Comparison of ENCODE assay signal across 7 cellular contexts in the genomic region with DNA sequence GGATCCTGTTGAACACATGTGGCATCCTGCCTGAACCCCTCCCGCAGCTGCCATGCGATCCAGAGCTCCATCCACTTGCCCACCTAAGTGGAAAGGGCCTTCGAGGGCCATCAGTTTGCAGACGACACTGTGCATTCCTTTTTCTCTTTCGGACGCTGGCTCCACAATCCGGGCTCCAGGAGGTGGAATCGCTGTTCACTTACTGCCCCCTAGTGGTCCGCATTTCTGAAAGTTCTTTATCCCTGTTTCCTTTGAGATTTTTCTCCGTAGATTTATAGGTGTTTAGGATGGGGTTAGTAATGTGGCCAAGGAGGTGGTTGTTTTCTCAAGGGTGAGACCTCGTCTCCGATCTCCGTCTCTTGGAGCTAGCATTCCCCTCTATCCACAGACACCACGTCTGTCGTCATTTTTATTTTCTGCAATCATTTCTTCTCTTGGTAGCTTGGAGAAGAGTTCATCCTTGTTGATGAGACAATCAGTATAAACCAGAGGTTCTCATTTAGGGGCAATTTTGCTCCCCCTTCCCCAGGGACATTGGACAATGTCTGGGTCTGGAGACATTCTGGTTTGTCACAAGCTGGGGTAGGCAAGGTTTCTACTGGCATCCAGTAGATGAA.
DNase-seq lines count a peak whose midpoint lies in the region; ATAC-seq and TF ChIP-seq lines count a peak whose summit lies in the region.

No MANE protein-coding gene starts in this region.

- H3K36me3 ChIP-seq in SJSA1 (no peaks in the 10 kb centered on the region), brain microvascular endothelial cell (replicated peaks) (peaks cover 12% of the 10 kb centered on the region), iPS DF 6.9 (ENCODE audit: control insufficient read depth, insufficient read depth, low read length) (no peaks in the 10 kb centered on the region), spleen (peaks cover 0 to 26% (median 0%) of the 10 kb centered on the region in 6 donors)

- H3K27ac ChIP-seq in SJSA1 (no peak overlapping the region), brain microvascular endothelial cell (no peak overlapping the region), iPS DF 6.9 (ENCODE audit: low read length) (no peak overlapping the region), spleen (no peak overlapping the region)

- peak; percentile 47 for DNase-seq in Daoy (ENCODE audit: low read depth)
- DNase-seq in HS-27A (ENCODE audit: low read depth), result peak; percentile 4
- peak; percentile 49 to 72 for DNase-seq in SJSA1 (ENCODE audit: low read depth in 1 of 2, low spot score in 2 of 2)
- peak; percentile 57 for DNase-seq in brain microvascular endothelial cell
- DNase-seq in iPS DF 6.9 (ENCODE audit: low read depth, low spot score), result peak; percentile 71
- no peak for DNase-seq in spleen

- no peak overlapping the region for H3K4me3 ChIP-seq in SJSA1
- H3K4me3 ChIP-seq in brain microvascular endothelial cell (ENCODE audit: low read depth, low read length), result no peak overlapping the region
- H3K4me3 ChIP-seq in iPS DF 6.9 (ENCODE audit: low read length), result no peak overlapping the region
- no peak overlapping the region for H3K4me3 ChIP-seq in spleen

- intact Hi-C loops in spleen (cut with DNase I; ENCODE audit: low total_unique reads), result no loop called here

- no peaks in the 10 kb centered on the region for H3K27me3 ChIP-seq in SJSA1 (replicated peaks)
- H3K27me3 ChIP-seq in brain microvascular endothelial cell (replicated peaks), result no peaks in the 10 kb centered on the region
- H3K27me3 ChIP-seq in iPS DF 6.9 (ENCODE audit: control insufficient read depth, insufficient read depth, low read length), result no peaks in the 10 kb centered on the region
- peaks cover 0 to 10% (median 0%) of the 10 kb centered on the region in 7 donors for H3K27me3 ChIP-seq in spleen (replicated peaks in 1 of 7)

- no peak for TF ChIP-seq POLR2A in spleen (IDR thresholded peaks at IDR 0.05)

- in situ Hi-C loops in brain microvascular endothelial cell (cut with HindIII; ENCODE audit: low pct_ligation_motif_present, low sequenced_read_pairs), result no loop called here

- H3K9me3 ChIP-seq in SJSA1 (replicated peaks) (no peaks in the 10 kb centered on the region), iPS DF 6.9 (ENCODE audit: control insufficient read depth, insufficient read depth, low read length) (no peaks in the 10 kb centered on the region), spleen (no peaks in the 10 kb centered on the region)

- WGBS in iPS DF 6.9 (ENCODE audit: insufficient coverage, insufficient read length), result no CpG with 5 or more reads among the region's 15 CpGs
- WGBS in spleen, 5 donors, result 10 to 21% (median 18%) methylated on average over 15 of the region's 15 CpGs

- TF ChIP-seq CTCF in brain microvascular endothelial cell (IDR thresholded peaks at IDR 0.05; ENCODE audit: low read depth, low read length, missing control alignments) (peak; percentile 83), spleen (IDR thresholded peaks at IDR 0.05 in 8 of 11, conservative IDR thresholded peaks at IDR 0.05 in 3 of 11) (peak in 10 of 11 experiments; percentile 10 to 67 (median 50))

- no peak for ATAC-seq in GM21526 (IDR thresholded peaks at IDR 0.05; ENCODE audit: low FRiP score, unreplicated experiment)

- H3K4me1 ChIP-seq in SJSA1 (replicated peaks) (no peaks in the 10 kb centered on the region), iPS DF 6.9 (ENCODE audit: control insufficient read depth, insufficient read depth, low read length) (peaks cover 1% of the 10 kb centered on the region; the same call in 1 of the 2 replicates), spleen (peaks cover 0 to 7% (median 0%) of the 10 kb centered on the region in 6 donors)
